22 cellular contexts compared by ENCODE assay signal in the genomic region with DNA sequence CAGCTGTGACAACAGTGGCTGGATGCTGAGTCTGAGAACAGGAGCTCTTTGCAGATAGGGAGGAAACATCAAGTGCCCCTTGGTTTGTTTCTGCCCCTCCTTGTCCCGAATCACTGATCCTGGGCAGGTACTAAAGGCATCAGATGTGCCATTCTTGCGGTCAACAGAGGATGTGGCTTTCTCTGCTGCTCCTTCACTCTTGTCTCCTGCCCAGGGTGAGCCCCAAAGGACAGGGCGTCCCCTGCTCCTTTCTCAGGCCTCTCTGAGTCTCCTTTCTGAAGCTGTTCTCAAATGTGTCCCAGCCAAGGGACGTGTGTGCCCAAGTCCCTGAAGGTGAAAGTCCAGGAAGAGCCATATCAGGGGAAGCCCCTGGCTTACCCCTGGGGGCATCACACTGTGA. TPM values are rescaled to one million over a fixed set of nuclear protein-coding genes. Genes with fewer than 3 reads are reported as not detected.
"Had no signal": no experiment of that assay in that cellular context is flagged by ENCODE, and none has a peak within 500 bp of the region (broad histone marks: within the 10 kb centered on the region; RNA-seq: fewer than 3 reads in every experiment).

No MANE protein-coding gene starts in this region.

- H3K27ac Mint-ChIP-seq: activated B cell treated with CpG ODN at 0.5 μM for 24 hours; activated CD4-positive, alpha-beta memory T cell treated with anti-CD3 and anti-CD28 coated beads, Interleukin-2, amount 10 ng/mL, durations not matched to agents 7 days and 5 days; brain; progenitor cell of endocrine pancreas; type B pancreatic cell had no signal

- DNase-seq: activated B cell treated with CpG ODN at 0.5 μM for 24 hours; activated CD4-positive, alpha-beta memory T cell treated with anti-CD3 and anti-CD28 coated beads, Interleukin-2, amount 10 ng/mL, durations not matched to agents 7 days and 5 days; activated CD4-positive, alpha-beta T cell treated with anti-CD3 and anti-CD28 coated beads for 4 hours; activated CD8-positive, alpha-beta memory T cell treated with anti-CD3 and anti-CD28 coated beads, Interleukin-2, amount 50 U/mL, for 48 hours; activated gamma-delta T cell treated with Interleukin-2 at 50 U/mL for 16 hours; anterior cingulate cortex; central memory CD4-positive, alpha-beta T cell; gastrocnemius medialis; mammary epithelial cell; occipital lobe; stimulated activated CD4-positive, alpha-beta T cell treated with anti-CD3 and anti-CD28 coated beads, Interleukin-2, amount 100 ng/mL, for 48 hours; SW 1271; testis had no signal

- ATAC-seq: esophagus mucosa, gastrocnemius medialis, left lung had no signal

- H3K4me1 Mint-ChIP-seq: brain had no signal

- H3K27me3 Mint-ChIP-seq: activated B cell treated with CpG ODN at 0.5 μM for 24 hours; activated CD4-positive, alpha-beta memory T cell treated with anti-CD3 and anti-CD28 coated beads, Interleukin-2, amount 10 ng/mL, durations not matched to agents 7 days and 5 days; progenitor cell of endocrine pancreas; type B pancreatic cell had no signal

- H3K4me3 Mint-ChIP-seq: activated B cell treated with CpG ODN at 0.5 μM for 24 hours; activated CD4-positive, alpha-beta memory T cell treated with anti-CD3 and anti-CD28 coated beads, Interleukin-2, amount 10 ng/mL, durations not matched to agents 7 days and 5 days; brain; type B pancreatic cell had no signal

- H3K9me3 Mint-ChIP-seq: activated B cell treated with CpG ODN at 0.5 μM for 24 hours; activated CD4-positive, alpha-beta memory T cell treated with anti-CD3 and anti-CD28 coated beads, Interleukin-2, amount 10 ng/mL, durations not matched to agents 7 days and 5 days; type B pancreatic cell had no signal

RNA-seq across cellular contexts. Expression of a gene that starts 31.7 kb away (rescaled TPM):
- total RNA-seq: myocyte had no signal

RNA-seq across cellular contexts. Expression of a gene that starts 49.3 kb away (rescaled TPM):
- total RNA-seq: activated CD4-positive, alpha-beta memory T cell treated with anti-CD3 and anti-CD28 coated beads, Interleukin-2, amount 10 ng/mL, durations not matched to agents 7 days and 5 days; myocyte; right atrium auricular region; skeletal muscle tissue; T-helper 2 cell treated with Interferon-gamma antibody and Interleukin-4, amounts not matched to agents 100 ng/mL and 5 ng/mL, for 36 hours had no signal
